Comparison of ENCODE assay signal across 13 cellular contexts in genomic region chr20:50188879-50189680, GRCh38. TPM values are rescaled to one million over a fixed set of nuclear protein-coding genes. Genes with fewer than 3 reads are reported as not detected.
A peak's percentile ranks its signal among the peaks of the same experiment; 100 is the strongest.
DNase-seq lines count a peak whose midpoint lies in the region; ATAC-seq and TF ChIP-seq lines count a peak whose summit lies in the region.
"Had no signal": no experiment of that assay in that cellular context is flagged by ENCODE, and none has a peak within 500 bp of the region (broad histone marks: within the 10 kb centered on the region; RNA-seq: fewer than 3 reads in every experiment).

No MANE protein-coding gene starts in this region.

- no peak overlapping the region for H3K4me3 ChIP-seq in Caco-2 (ENCODE audit: low read depth, low read length)
- H3K4me3 ChIP-seq in Peyer's patch = no peak overlapping the region
- H3K4me3 ChIP-seq in esophagus muscularis mucosa = no peak overlapping the region
- no peak overlapping the region for H3K4me3 ChIP-seq in psoas muscle

- H3K27ac ChIP-seq in Peyer's patch = peak overlapping the region in 1 of 4 donors; percentile 100
- H3K27ac ChIP-seq in esophagus muscularis mucosa (replicated peaks in 1 of 4) = peak overlapping the region; percentile 91 to 100 (median 98)
- H3K27ac ChIP-seq in psoas muscle = peak overlapping the region; percentile 97
- H3K27ac ChIP-seq: colonic mucosa had no signal

- no peaks in the 10 kb centered on the region for H3K9me3 ChIP-seq in Caco-2
- H3K9me3 ChIP-seq in Peyer's patch = no peaks in the 10 kb centered on the region
- no peaks in the 10 kb centered on the region for H3K9me3 ChIP-seq in esophagus muscularis mucosa
- H3K9me3 ChIP-seq in psoas muscle = no peaks in the 10 kb centered on the region
- H3K9me3 ChIP-seq: colonic mucosa had no signal

- ATAC-seq in psoas muscle (no peak), left colon (no peak), HG03571 (IDR thresholded peaks at IDR 0.05; ENCODE audit: unreplicated experiment) (no peak)
- ATAC-seq: activated CD4-positive, alpha-beta T cell treated with anti-CD3 and anti-CD28 coated beads for 36 hours; stimulated activated naive CD8-positive, alpha-beta T cell treated with anti-CD3 and anti-CD28 coated beads, Interleukin-15, Interleukin-2, amounts not matched to agents 100 U/mL and 50 U/mL, for 24 hours had no signal

- peaks cover 59% of the 10 kb centered on the region for H3K36me3 Mint-ChIP-seq in Caco-2 (ENCODE audit: insufficient read depth, unreplicated experiment)

- DNase-seq in Caco-2 (peak; percentile 80 to 86), Peyer's patch (peak in 2 of 3 donors; percentile 50 to 53), esophagus muscularis mucosa (ENCODE audit: extremely low spot score) (no peak), psoas muscle (peak in 1 of 2 donors; percentile 35), left colon (no peak), dedifferentiated amniotic fluid mesenchymal stem cell (ENCODE audit: extremely low spot score) (no peak), NCI-H1436 treated with DMSO at 0.1 percent for 48 hours (lab: John Stamatoyannopoulos, UW) (no peak)
- DNase-seq: NCI-H524, SHP77 had no signal

- TF ChIP-seq POLR2A in Peyer's patch (IDR thresholded peaks at IDR 0.05) (no peak), esophagus muscularis mucosa (IDR thresholded peaks at IDR 0.05; ENCODE audit: low read depth) (no peak)

- H3K4me1 ChIP-seq in Caco-2 (peaks cover 45% of the 10 kb centered on the region), Peyer's patch (peaks cover 0 to 16% (median 8%) of the 10 kb centered on the region in 4 donors), esophagus muscularis mucosa (peaks cover 20 to 43% (median 37%) of the 10 kb centered on the region in 4 donors), psoas muscle (no peaks in the 10 kb centered on the region)
- H3K4me1 ChIP-seq: colonic mucosa had no signal

- H3K4me3 Mint-ChIP-seq in Caco-2 (ENCODE audit: unreplicated experiment) = peak overlapping the region; percentile 94

- H3K27ac Mint-ChIP-seq in Caco-2 (ENCODE audit: unreplicated experiment) = peak overlapping the region; percentile 29
- H3K27ac Mint-ChIP-seq: activated CD4-positive, alpha-beta T cell treated with anti-CD3 and anti-CD28 coated beads for 36 hours had no signal

- H3K27me3 Mint-ChIP-seq in Caco-2 (ENCODE audit: insufficient read depth, unreplicated experiment) = no peaks in the 10 kb centered on the region

- H3K36me3 ChIP-seq in Caco-2 (ENCODE audit: control insufficient read depth, insufficient read depth, low read length) (peaks cover 2% of the 10 kb centered on the region; the same call in 1 of the 2 replicates), Peyer's patch (peaks cover 0 to 11% (median 0%) of the 10 kb centered on the region in 3 donors), esophagus muscularis mucosa (peaks cover 3 to 19% (median 9%) of the 10 kb centered on the region in 4 donors), psoas muscle (ENCODE audit: insufficient read depth in 1 of 2, low read depth in 1 of 2) (peaks cover 0 to 10% of the 10 kb centered on the region in 2 donors)
- H3K36me3 ChIP-seq: colonic mucosa had no signal

- CTCF ChIA-PET in Caco-2 (lab: Charles Lee) = interaction anchor here (0.6 to 5.5 kb wide), 15 partner anchors 17 to 602 kb away, joined by 3 to 31 read pairs (median 4); partner anchors contain the start of gene PEDS1

- H3K4me1 Mint-ChIP-seq in Caco-2 (ENCODE audit: low read depth, unreplicated experiment) = peaks cover 46% of the 10 kb centered on the region

- no peak for TF ChIP-seq CTCF in Caco-2 (IDR thresholded peaks at IDR 0.05; ENCODE audit: insufficient read depth in 1 of 2, low read depth in 1 of 2, low read length in 1 of 2, severe bottlenecking in 1 of 2, unreplicated experiment in 1 of 2)
- TF ChIP-seq CTCF in Peyer's patch (IDR thresholded peaks at IDR 0.05) = no peak
- no peak for TF ChIP-seq CTCF in esophagus muscularis mucosa (IDR thresholded peaks at IDR 0.05)
- TF ChIP-seq CTCF in psoas muscle (IDR thresholded peaks at IDR 0.05) = no peak

- H3K9me3 Mint-ChIP-seq in Caco-2 (ENCODE audit: unreplicated experiment) = no peaks in the 10 kb centered on the region

- TSS peak; percentile 10 for BruUV-seq in Caco-2 (replicated peaks; lab: Mats Ljungman, UMichigan)

- H3K27me3 ChIP-seq in Caco-2 (replicated peaks; ENCODE audit: control insufficient read depth, insufficient read depth, low read length) = no peaks in the 10 kb centered on the region
- H3K27me3 ChIP-seq in Peyer's patch = no peaks in the 10 kb centered on the region
- H3K27me3 ChIP-seq in esophagus muscularis mucosa = no peaks in the 10 kb centered on the region
- no peaks in the 10 kb centered on the region for H3K27me3 ChIP-seq in psoas muscle (ENCODE audit: insufficient read depth in 3 of 3, low read length in 2 of 3)
- H3K27me3 ChIP-seq: colonic mucosa had no signal

- no peak for TF ChIP-seq EP300 in esophagus muscularis mucosa (IDR thresholded peaks at IDR 0.05)

- POLR2A ChIA-PET in Caco-2 (lab: Charles Lee) = interaction anchor here (0.5 to 1.3 kb wide), 5 partner anchors 17 to 118 kb away, joined by 3 to 5 read pairs (median 4); partner anchors contain the start of gene PEDS1

- WGBS in esophagus muscularis mucosa = 75% methylated on average over 8 of the region's 18 CpGs
- WGBS in psoas muscle, 3 donors = 83 to 91% (median 84%) methylated on average over 18 of the region's 18 CpGs

- intact Hi-C loops in Caco-2 (cut with micrococcal nuclease; ENCODE audit: unreplicated experiment) (loop anchor here (5.0 kb wide), 1 partner anchor 223 kb away; no protein-coding TSS in a partner anchor), esophagus muscularis mucosa (cut with DNase I) (loop anchor here (5.0 to 10.0 kb wide), 2 partner anchors 388 to 556 kb away; no protein-coding TSS in a partner anchor), psoas muscle (cut with DNase I) (loop anchor here (2.0 to 10.0 kb wide), 5 partner anchors 193 to 556 kb away; no protein-coding TSS in a partner anchor), left colon (cut with DNase I, micrococcal nuclease) (loop anchor here (5.0 to 10.0 kb wide), 3 partner anchors 273 to 388 kb away; no protein-coding TSS in a partner anchor)

RNA-seq across cellular contexts. Expression of gene CEBPB, which starts 1.6 kb away (rescaled TPM):
- 160 and 183 TPM in 2 replicates for total RNA-seq in Caco-2 (2022)
- 10 to 100 TPM; 13.8 to 41.3 (median 27.8) TPM for total RNA-seq in Peyer's patch
- total RNA-seq in esophagus muscularis mucosa = 100 to 1,000 TPM; 105 to 195 (median 144) TPM
- 100 to 1,000 TPM; 144 to 445 (median 283) TPM for total RNA-seq in psoas muscle
- 100 to 1,000 TPM in 1 of 3 donors, 10 to 100 TPM in 2; 38.7 to 125 (median 83.2) TPM for polyA plus RNA-seq in psoas muscle
- total RNA-seq in left colon = 10 to 100 TPM; 30.2 to 42.7 TPM

RNA-seq across cellular contexts. Expression of gene PEDS1, which starts 35.6 kb away (rescaled TPM):
- total RNA-seq in Caco-2 (2022) (78.3 and 84.1 TPM in 2 replicates), Peyer's patch (10 to 100 TPM; 13.2 to 34.3 (median 24.5) TPM), esophagus muscularis mucosa (10 to 100 TPM; 22.2 to 50.3 (median 30.7) TPM), psoas muscle (10 to 100 TPM; 17.5 to 59.2 (median 35.0) TPM), left colon (10 to 100 TPM; 21.4 to 29.6 TPM)
- 10 to 100 TPM; 23.8 to 55.1 (median 49.2) TPM for polyA plus RNA-seq in psoas muscle

Comparison
In these comparisons a context has a peak if more than half of its experiments do, and no peak if none do; other contexts are left out.
1. DNase-seq: peak in Caco-2 (2 of 2) and Peyer's patch (2 of 3); none in esophagus muscularis mucosa (single experiment), left colon (0 of 2), dedifferentiated amniotic fluid mesenchymal stem cell (single experiment) and NCI-H1436 treated with DMSO at 0.1 percent for 48 hours (single experiment).